8 cellular contexts compared by ENCODE assay signal in genomic region chr18:23587220-23587642, GRCh38. TPM values are rescaled to one million over a fixed set of nuclear protein-coding genes. Genes with fewer than 3 reads are reported as not detected.
A peak's percentile ranks its signal among the peaks of the same experiment; 100 is the strongest.
DNase-seq lines count a peak whose midpoint lies in the region; ATAC-seq and TF ChIP-seq lines count a peak whose summit lies in the region.

No MANE protein-coding gene starts in this region.

- peak overlapping the region; percentile 19 for H3K27ac ChIP-seq in caudate nucleus (ENCODE audit: low read depth, low read length)

- H3K27me3 ChIP-seq in BJ (ENCODE audit: control insufficient read depth, insufficient read depth, low read length), result no peaks in the 10 kb centered on the region

- H3K27ac Mint-ChIP-seq in IgD-negative memory B cell, result peak overlapping the region; percentile 77 to 96 (median 84)
- peak overlapping the region; percentile 87 to 97 for H3K27ac Mint-ChIP-seq in natural killer cell treated with Interleukin-12 subunit alpha and Interleukin-12 subunit beta and Interleukin-15 and Interleukin-18, amount 100 ng/mL, for 72 hours

- ATAC-seq in natural killer cell treated with Interleukin-12 subunit alpha and Interleukin-12 subunit beta and Interleukin-15 and Interleukin-18, amount 100 ng/mL, for 72 hours, result no peak
- ATAC-seq in HG02852 (IDR thresholded peaks at IDR 0.05; ENCODE audit: unreplicated experiment) (no peak), GM21529 (IDR thresholded peaks at IDR 0.05; ENCODE audit: unreplicated experiment) (no peak)

- H3K4me3 Mint-ChIP-seq in IgD-negative memory B cell, result peak overlapping the region; percentile 90 to 96 (median 96)
- peak overlapping the region; percentile 97 for H3K4me3 Mint-ChIP-seq in natural killer cell treated with Interleukin-12 subunit alpha and Interleukin-12 subunit beta and Interleukin-15 and Interleukin-18, amount 100 ng/mL, for 72 hours

- no peaks in the 10 kb centered on the region for H3K9me3 Mint-ChIP-seq in IgD-negative memory B cell
- H3K9me3 Mint-ChIP-seq in natural killer cell treated with Interleukin-12 subunit alpha and Interleukin-12 subunit beta and Interleukin-15 and Interleukin-18, amount 100 ng/mL, for 72 hours, result no peaks in the 10 kb centered on the region

- peak overlapping the region; percentile 9; the same call in 1 of the 2 replicates for H3K4me3 ChIP-seq in BJ (ENCODE audit: low read depth, low read length)

- H3K36me3 ChIP-seq in BJ (ENCODE audit: control insufficient read depth, insufficient read depth, low read length), result peaks cover 1% of the 10 kb centered on the region; the same call in 1 of the 2 replicates

- DNase-seq in BJ (ENCODE audit: low read depth) (no peak), caudate nucleus (lab: John Stamatoyannopoulos, UW) (no peak), amygdala (lab: John Stamatoyannopoulos, UW) (no peak), NCI-H524 treated with DMSO at 0.1 percent for 48 hours (lab: John Stamatoyannopoulos, UW) (no peak)
- DNase-seq in natural killer cell treated with Interleukin-12 subunit alpha and Interleukin-12 subunit beta and Interleukin-15 and Interleukin-18, amount 100 ng/mL, for 72 hours (ENCODE audit: low spot score), result no peak

- CTCF ChIA-PET in BJ (lab: Yijun Ruan, JAX), result interaction anchor here (0.6 to 3.9 kb wide), 11 partner anchors 8 to 116 kb away, joined by 3 to 14 read pairs (median 4); no protein-coding TSS in a partner anchor

- POLR2A ChIA-PET in BJ (lab: Charles Lee), result no interaction called here

- H3K4me1 Mint-ChIP-seq in IgD-negative memory B cell, result peaks cover 17 to 22% (median 17%) of the 10 kb centered on the region in 3 donors
- H3K4me1 Mint-ChIP-seq in natural killer cell treated with Interleukin-12 subunit alpha and Interleukin-12 subunit beta and Interleukin-15 and Interleukin-18, amount 100 ng/mL, for 72 hours (ENCODE audit: low read depth in 2 of 2), result peaks cover 21 to 30% of the 10 kb centered on the region in 2 donors

- no peaks in the 10 kb centered on the region for H3K27me3 Mint-ChIP-seq in IgD-negative memory B cell
- no peaks in the 10 kb centered on the region for H3K27me3 Mint-ChIP-seq in natural killer cell treated with Interleukin-12 subunit alpha and Interleukin-12 subunit beta and Interleukin-15 and Interleukin-18, amount 100 ng/mL, for 72 hours

- H3K36me3 Mint-ChIP-seq in IgD-negative memory B cell, result no peaks in the 10 kb centered on the region
- peaks cover 5% of the 10 kb centered on the region for H3K36me3 Mint-ChIP-seq in natural killer cell treated with Interleukin-12 subunit alpha and Interleukin-12 subunit beta and Interleukin-15 and Interleukin-18, amount 100 ng/mL, for 72 hours

- TF ChIP-seq CTCF in BJ (IDR thresholded peaks at IDR 0.05; ENCODE audit: insufficient read depth, low read depth, low read length), result no peak

RNA-seq across cellular contexts. Expression of gene NPC1, which starts 0.9 kb away (rescaled TPM):
- polyA plus RNA-seq in BJ (2011; rRNA removed), result 34.2 and 54.5 TPM in 2 replicates
- polyA minus RNA-seq in BJ (2011; rRNA and poly(A)+ RNA removed), result 60.5 and 65.9 TPM in 2 replicates
- polyA plus RNA-seq in IgD-negative memory B cell, result 10.7 TPM
- total RNA-seq in natural killer cell treated with Interleukin-12 subunit alpha and Interleukin-12 subunit beta and Interleukin-15 and Interleukin-18, amount 100 ng/mL, for 72 hours, result 10 to 100 TPM; 87.6 to 88.3 TPM
